In the genomic region with DNA sequence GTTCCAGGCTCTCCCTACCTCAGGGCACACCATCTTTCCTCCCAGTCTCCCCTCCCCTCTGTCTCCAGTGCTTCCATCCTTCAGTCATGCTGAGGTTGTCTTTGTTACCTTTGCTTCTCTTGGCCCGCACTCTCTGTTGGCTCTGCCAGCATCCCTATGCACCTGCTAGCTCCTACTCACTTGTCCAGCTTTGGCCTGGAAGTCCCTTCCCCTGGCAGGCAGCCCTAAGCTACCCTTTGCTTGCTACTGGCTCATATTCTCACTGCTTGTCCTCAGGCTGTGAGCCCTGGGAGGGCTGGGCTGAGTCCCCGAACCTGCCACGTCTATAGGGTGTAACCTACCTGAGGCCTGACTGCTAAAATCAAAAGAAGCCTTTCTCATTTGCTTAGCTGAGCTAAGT, we compare ENCODE assay signal across 1 cellular context.
TF ChIP-seq lines count a peak whose summit lies in the region.

No MANE protein-coding gene starts in this region.

TF ChIP-seq in HEK293T, 16 proteins besides CTCF, POLR2A, EP300 and RAD21 (continued from another document):
- TF ChIP-seq SUZ12 (IDR thresholded peaks at IDR 0.05), result no peak
- TF ChIP-seq PKNOX1 (IDR thresholded peaks at IDR 0.05), result no peak
- TF ChIP-seq L3MBTL2 (conservative IDR thresholded peaks at IDR 0.05), result no peak
- no peak for TF ChIP-seq FOXA1 (IDR thresholded peaks at IDR 0.05)
- no peak for TF ChIP-seq TARDBP (IDR thresholded peaks at IDR 0.05)
